In genomic region chr14:41642402-41643195, GRCh38 we compare ENCODE assay signal across 21 cellular contexts. TPM values are rescaled to one million over a fixed set of nuclear protein-coding genes. Genes with fewer than 3 reads are reported as not detected.
DNase-seq lines count a peak whose midpoint lies in the region; ATAC-seq, FAIRE-seq and TF ChIP-seq lines count a peak whose summit lies in the region.
"Had no signal": no experiment of that assay in that cellular context is flagged by ENCODE, and none has a peak within 500 bp of the region (broad histone marks: within the 10 kb centered on the region; RNA-seq: fewer than 3 reads in every experiment).

No MANE protein-coding gene starts in this region.

- H2BK12ac ChIP-seq in H9 (ENCODE audit: insufficient read length, low read depth, low read length): no peak overlapping the region

- WGBS in smooth muscle cell (ENCODE audit: low lambda C conversion rate): 85% methylated on average over 3 of the region's 3 CpGs
- 37% methylated on average over 3 of the region's 3 CpGs for WGBS in HepG2 (ENCODE audit: low lambda C conversion rate)
- no CpG with 5 or more reads among the region's 3 CpGs for WGBS in H9 (ENCODE audit: extremely low coverage, insufficient read length, low lambda C conversion rate)

- H2AK5ac ChIP-seq in H9 (ENCODE audit: insufficient read length, low read length): no peak overlapping the region

- no peak for TF ChIP-seq POLR2A in HepG2 (IDR thresholded peaks at IDR 0.05; ENCODE audit: insufficient read depth in 1 of 2, low read depth in 2 of 2, low read length in 2 of 2)

- FAIRE-seq in HepG2 (lab: Jason Lieb, UNC): no peak
- FAIRE-seq: A549 had no signal

- no peak overlapping the region for H3T11ph ChIP-seq in H9 (ENCODE audit: low read length)

- no peak for TF ChIP-seq RAD21 in HepG2 (CRISPR knock-in tag; IDR thresholded peaks at IDR 0.05)

- POLR2A ChIA-PET in HepG2 (lab: Yijun Ruan, JAX): no interaction called here

- H4K91ac ChIP-seq in H9 (ENCODE audit: insufficient read length, low read depth, low read length): no peak overlapping the region

- H3F3A ChIP-seq in smooth muscle cell (ENCODE audit: low read depth): no peaks in the 10 kb centered on the region

- H4K5ac ChIP-seq in H9 (ENCODE audit: insufficient read length, low read depth, low read length): no peak overlapping the region

- TF ChIP-seq CTCF in smooth muscle cell (IDR thresholded peaks at IDR 0.05; ENCODE audit: borderline replicate concordance, insufficient read depth, poor library complexity, severe bottlenecking) (no peak), HepG2 (CRISPR knock-in tag; IDR thresholded peaks at IDR 0.05) (no peak), H9 (conservative IDR thresholded peaks at IDR 0.05) (no peak)

- intact Hi-C loops in HepG2 (cut with micrococcal nuclease; ENCODE audit: unreplicated experiment): no loop called here

- H3K27ac Mint-ChIP-seq in H9: peak overlapping the region in 1 of 3 experiments; percentile 63; a peak in 1 of 7 replicates
- H3K27ac Mint-ChIP-seq: IgD-negative memory B cell; T-helper 2 cell treated with Interferon-gamma antibody and Interleukin-4, amounts not matched to agents 5 μg/mL and 100 μg/mL, for 36 hours had no signal

- no peaks in the 10 kb centered on the region for H3K79me1 ChIP-seq in H9 (ENCODE audit: insufficient read depth, low read depth, low read length, poor library complexity, severe bottlenecking)

- H3K9me3 Mint-ChIP-seq in H9: no peaks in the 10 kb centered on the region
- H3K9me3 Mint-ChIP-seq: T-helper 2 cell treated with Interferon-gamma antibody and Interleukin-4, amounts not matched to agents 5 μg/mL and 100 μg/mL, for 36 hours had no signal

- H3K27ac ChIP-seq in smooth muscle cell (ENCODE audit: low read depth) (no peak overlapping the region), HepG2 (ENCODE audit: extremely low read length, insufficient read depth, low read length) (no peak overlapping the region), H9 (ENCODE audit: insufficient read length, low read depth, low read length) (no peak overlapping the region)
- H3K27ac ChIP-seq: A549, C4-2B, PC-9, SJSA1 had no signal

- H3K36me3 ChIP-seq in smooth muscle cell (ENCODE audit: low read depth) (no peaks in the 10 kb centered on the region), HepG2 (replicated peaks in 1 of 2; ENCODE audit: control insufficient read depth in 1 of 2, insufficient read depth in 2 of 2, low read length in 2 of 2) (no peaks in the 10 kb centered on the region)
- H3K36me3 ChIP-seq: SJSA1 had no signal

- H3K4me3 ChIP-seq in smooth muscle cell (no peak overlapping the region), HepG2 (replicated peaks in 1 of 3; ENCODE audit: insufficient read depth in 1 of 3, low read depth in 2 of 3, low read length in 3 of 3) (no peak overlapping the region)
- H3K4me3 ChIP-seq: A549, PC-9, SJSA1 had no signal

- no peaks in the 10 kb centered on the region for H3K36me3 Mint-ChIP-seq in H9 (ENCODE audit: insufficient read depth in 1 of 3, low read depth in 3 of 3)

- H3K9me3 ChIP-seq in smooth muscle cell (replicated peaks; ENCODE audit: low read depth): no peaks in the 10 kb centered on the region
- H3K9me3 ChIP-seq in HepG2 (ENCODE audit: low read length): peaks cover 57% of the 10 kb centered on the region
- H3K9me3 ChIP-seq in H9 (ENCODE audit: control insufficient read depth, low read depth, low read length): no peaks in the 10 kb centered on the region
- H3K9me3 ChIP-seq: A549, SJSA1 had no signal

- H3K18ac ChIP-seq in H9 (ENCODE audit: insufficient read length, low read depth, low read length): no peak overlapping the region

- no peak overlapping the region for H3K4me3 Mint-ChIP-seq in H9
- H3K4me3 Mint-ChIP-seq: IgD-negative memory B cell; T-helper 2 cell treated with Interferon-gamma antibody and Interleukin-4, amounts not matched to agents 5 μg/mL and 100 μg/mL, for 36 hours had no signal

- CTCF ChIA-PET in HepG2 (lab: Yijun Ruan, JAX; ENCODE audit: low intra/inter-chr PET ratio, low total read pairs): no interaction called here

- no peaks in the 10 kb centered on the region for H3K27me3 Mint-ChIP-seq in H9 (ENCODE audit: low read depth)

- no peak for TF ChIP-seq EP300 in HepG2 (IDR thresholded peaks at IDR 0.05; ENCODE audit: low read depth in 2 of 2, low read length in 2 of 2)
- TF ChIP-seq EP300 in HepG2 (CRISPR knock-in tag; IDR thresholded peaks at IDR 0.05; ENCODE audit: borderline replicate concordance): no peak

- no peak overlapping the region for H4K8ac ChIP-seq in H9 (replicated peaks; ENCODE audit: insufficient read length, low read depth, low read length)

- no peak overlapping the region for H3K14ac ChIP-seq in H9 (ENCODE audit: insufficient read depth, low read length)

- no TSS peak for BruUV-seq in HepG2 (replicated peaks; lab: Mats Ljungman, UMichigan)

- peak; percentile 48 for DNase-seq in NCI-H82 (lab: John Stamatoyannopoulos, UW)
- DNase-seq in NCI-H82 treated with DMSO at 0.1 percent for 48 hours (lab: John Stamatoyannopoulos, UW; ENCODE audit: unreplicated experiment): no peak
- DNase-seq in NCI-H446 (lab: John Stamatoyannopoulos, UW): peak; percentile 70 to 92
- DNase-seq in astrocyte of the hippocampus (ENCODE audit: low read depth, low spot score): peak; percentile 6
- DNase-seq in smooth muscle cell (lab: John Stamatoyannopoulos, UW; ENCODE audit: unreplicated experiment): no peak
- no peak for DNase-seq in HepG2 (ENCODE audit: low spot score)
- DNase-seq in H9: no peak
- DNase-seq: EL, GOT3, Kasumi-1, MM.1S, NCI-H187, NCI-H526, PC-9, SW 1271 had no signal

- no peak overlapping the region for H3K23ac ChIP-seq in H9 (ENCODE audit: insufficient read length, low read depth, low read length)

- H2BK15ac ChIP-seq in H9 (ENCODE audit: low read depth, low read length): no peak overlapping the region

- H3K4me1 ChIP-seq in smooth muscle cell (ENCODE audit: low read depth) (no peaks in the 10 kb centered on the region), HepG2 (ENCODE audit: insufficient read depth, low read length) (no peaks in the 10 kb centered on the region), H9 (ENCODE audit: insufficient read depth, low read length) (peaks cover 4% of the 10 kb centered on the region)
- H3K4me1 ChIP-seq: A549, SJSA1 had no signal

- peaks cover 100% of the 10 kb centered on the region for H3K79me2 ChIP-seq in smooth muscle cell (ENCODE audit: low read depth)
- no peaks in the 10 kb centered on the region for H3K79me2 ChIP-seq in HepG2 (ENCODE audit: insufficient read depth, low read length)
- H3K79me2 ChIP-seq in H9 (ENCODE audit: insufficient read depth, low read length): no peaks in the 10 kb centered on the region

- H2BK120ac ChIP-seq in H9 (ENCODE audit: low read depth, low read length, poor library complexity, severe bottlenecking): no peak overlapping the region

- no peaks in the 10 kb centered on the region for H3K23me2 ChIP-seq in H9 (ENCODE audit: insufficient read length, low read depth, low read length, poor library complexity, severe bottlenecking)

- H3K4me2 ChIP-seq in smooth muscle cell: peak overlapping the region; percentile 20
- no peak overlapping the region for H3K4me2 ChIP-seq in HepG2 (ENCODE audit: low read depth, low read length)
- H3K4me2 ChIP-seq in H9 (ENCODE audit: insufficient read depth, insufficient read length, low read length): no peak overlapping the region
- H3K4me2 ChIP-seq: A549, PC-9 had no signal

- H2AFZ ChIP-seq in smooth muscle cell (ENCODE audit: low read depth): no peak overlapping the region
- no peak overlapping the region for H2AFZ ChIP-seq in HepG2 (ENCODE audit: low read length)
- no peak overlapping the region for H2AFZ ChIP-seq in H9 (ENCODE audit: low read length)
- H2AFZ ChIP-seq: PC-9 had no signal

- no peak overlapping the region for H3K56ac ChIP-seq in H9 (ENCODE audit: insufficient read length, low read depth, low read length)

- H3K9ac ChIP-seq in smooth muscle cell (ENCODE audit: low read depth): no peak overlapping the region
- no peak overlapping the region for H3K9ac ChIP-seq in HepG2 (ENCODE audit: insufficient read depth, low read depth, low read length)
- no peak overlapping the region for H3K9ac ChIP-seq in H9 (ENCODE audit: extremely low read depth, insufficient read length, low read length)

- ATAC-seq in HepG2 (no peak), HG02588 (IDR thresholded peaks at IDR 0.05; ENCODE audit: unreplicated experiment) (no peak)
- ATAC-seq: A549 had no signal

- peaks cover 26% of the 10 kb centered on the region for H4K20me1 ChIP-seq in smooth muscle cell (ENCODE audit: low read depth)
- no peaks in the 10 kb centered on the region for H4K20me1 ChIP-seq in HepG2 (ENCODE audit: insufficient read depth, low read length)
- H4K20me1 ChIP-seq in H9 (ENCODE audit: control insufficient read depth, insufficient read depth, insufficient read length): no peaks in the 10 kb centered on the region

- no peak overlapping the region for H2BK20ac ChIP-seq in H9 (ENCODE audit: low read depth, low read length, poor library complexity, severe bottlenecking)

- H3K4me1 Mint-ChIP-seq in H9: peaks cover 10 to 11% of the 10 kb centered on the region in 2 experiments
- H3K4me1 Mint-ChIP-seq: IgD-negative memory B cell had no signal

- in situ Hi-C loops in HepG2 (cut with HindIII; ENCODE audit: extremely low pct_ligation_motif_present, low pct_unique_long_range_greater_than_20kb): no loop called here

- H3K4ac ChIP-seq in H9 (ENCODE audit: low read depth, low read length): no peak overlapping the region

- H3K27me3 ChIP-seq in smooth muscle cell (ENCODE audit: low read depth) (no peaks in the 10 kb centered on the region), HepG2 (ENCODE audit: control insufficient read depth in 1 of 2, insufficient read depth in 2 of 2, low read length in 2 of 2) (no peaks in the 10 kb centered on the region), H9 (ENCODE audit: insufficient read depth, low read length) (no peaks in the 10 kb centered on the region)
- H3K27me3 ChIP-seq: SJSA1 had no signal

- no peak overlapping the region for H2BK5ac ChIP-seq in H9 (ENCODE audit: insufficient read length, low read length)

RNA-seq across cellular contexts. Expression of gene LRFN5, which starts 35.9 kb away (rescaled TPM):
- total RNA-seq in smooth muscle cell (33.8 and 44.6 TPM in 2 replicates), HepG2 (2016; rRNA removed; fragmentation: Illumina TruSeq; extraction: Trizol) (not detected in 2 replicates), H9 (2021) (1.3 and 3.0 TPM in 2 replicates)
- polyA plus RNA-seq in smooth muscle cell (12.7 and 22.1 TPM in 2 replicates), HepG2 (2011; rRNA removed) (not detected in 2 replicates)
- not detected in 2 replicates for total RNA-seq in HepG2 (2016; cell fraction: cytosol; rRNA removed; fragmentation: Illumina TruSeq; extraction: Trizol; ENCODE audit: low read depth)
- total RNA-seq in HepG2 (2016; cell fraction: insoluble cytoplasmic fraction; rRNA removed; fragmentation: Illumina TruSeq; extraction: Trizol): not detected in 2 replicates
- not detected in 2 replicates for total RNA-seq in HepG2 (2016; cell fraction: membrane; rRNA removed; fragmentation: Illumina TruSeq; extraction: Trizol)
- total RNA-seq in HepG2 (2016; cell fraction: nucleus; rRNA removed; fragmentation: Illumina TruSeq; extraction: Trizol): not detected in 2 replicates
- not detected in 2 replicates for polyA plus RNA-seq in HepG2 (2011; cell fraction: cytosol; rRNA removed)
- not detected in 2 replicates for polyA plus RNA-seq in HepG2 (2011; cell fraction: nucleus; rRNA removed)
- not detected in 2 replicates for polyA plus RNA-seq in HepG2 (2012)
- not detected in 2 replicates for polyA plus RNA-seq in HepG2 (2016; cell fraction: cytosol; fragmentation: Illumina TruSeq; extraction: Trizol; ENCODE audit: low read depth)
- not detected in 2 replicates for polyA plus RNA-seq in HepG2 (2016; cell fraction: insoluble cytoplasmic fraction; fragmentation: Illumina TruSeq; extraction: Trizol; ENCODE audit: low read depth)
- polyA plus RNA-seq in HepG2 (2016; cell fraction: membrane; fragmentation: Illumina TruSeq; extraction: Trizol; ENCODE audit: low read depth): not detected in 2 replicates
- polyA plus RNA-seq in HepG2 (2016; cell fraction: nucleus; fragmentation: Illumina TruSeq; extraction: Trizol; ENCODE audit: insufficient read depth, low read depth): not detected in 2 replicates
- polyA minus RNA-seq in HepG2 (2011; rRNA and poly(A)+ RNA removed; ENCODE audit: low replicate concordance): not detected in 2 replicates
- not detected in 2 replicates for polyA minus RNA-seq in HepG2 (2011; cell fraction: cytosol; rRNA and poly(A)+ RNA removed)
- polyA minus RNA-seq in HepG2 (2011; cell fraction: nucleus; rRNA and poly(A)+ RNA removed): not detected in 2 replicates
- total RNA-seq: PC-9, SJSA1 had no signal
- polyA plus RNA-seq: A549, IgD-negative memory B cell had no signal

Comparison
In these comparisons a context has a peak if more than half of its experiments do, and no peak if none do; other contexts are left out.
1. DNase-seq: peak in NCI-H82 (single experiment), NCI-H446 (2 of 2) and astrocyte of the hippocampus (single experiment); none in NCI-H82 treated with DMSO at 0.1 percent for 48 hours (single experiment), smooth muscle cell (single experiment), HepG2 (single experiment) and H9 (single experiment).